Comparison of ENCODE assay signal across 13 cellular contexts in genomic region chr19:40740747-40741146, GRCh38. TPM values are rescaled to one million over a fixed set of nuclear protein-coding genes. Genes with fewer than 3 reads are reported as not detected.
DNase-seq lines count a peak whose midpoint lies in the region; ATAC-seq and TF ChIP-seq lines count a peak whose summit lies in the region.
"Had no signal": no experiment of that assay in that cellular context is flagged by ENCODE, and none has a peak within 500 bp of the region (broad histone marks: within the 10 kb centered on the region; RNA-seq: fewer than 3 reads in every experiment).

No MANE protein-coding gene starts in this region.

- no peak overlapping the region for H3K4me3 Mint-ChIP-seq in nephron progenitor cell
- H3K4me3 Mint-ChIP-seq: activated CD8-positive, alpha-beta T cell treated with anti-CD3 and anti-CD28 coated beads for 36 hours had no signal

- H2AFZ ChIP-seq in OCI-LY7 (ENCODE audit: low read length): no peak overlapping the region

- H3K4me1 ChIP-seq in vagina (peaks cover 33% of the 10 kb centered on the region), A673 (ENCODE audit: insufficient read depth, low read length, poor library complexity, severe bottlenecking) (no peaks in the 10 kb centered on the region), OCI-LY7 (ENCODE audit: insufficient read depth, low read length, poor library complexity, severe bottlenecking) (no peaks in the 10 kb centered on the region)
- H3K4me1 ChIP-seq: pancreas had no signal

- H3K4me3 ChIP-seq in fibroblast of villous mesenchyme (ENCODE audit: low read depth, low read length) (no peak overlapping the region), vagina (peak overlapping the region in 1 of 2 donors; percentile 25), A673 (ENCODE audit: low read depth, low read length, poor library complexity, severe bottlenecking) (no peak overlapping the region), OCI-LY7 (ENCODE audit: low read depth, low read length, poor library complexity, severe bottlenecking) (no peak overlapping the region)
- H3K4me3 ChIP-seq: pancreas had no signal

- peak in 1 of 2 donors; percentile 19 for TF ChIP-seq POLR2A in vagina (IDR thresholded peaks at IDR 0.05)

- DNase-seq in activated naive CD4-positive, alpha-beta T cell treated with anti-CD3 and anti-CD28 coated beads, Interleukin-2, amount 50 U/mL, for 72 hours (ENCODE audit: low spot score in 2 of 2): no peak
- no peak for DNase-seq in activated naive CD4-positive, alpha-beta T cell treated with Interleukin-2 at 50 U/mL for 16 hours
- DNase-seq in fibroblast of villous mesenchyme (ENCODE audit: low read depth) (peak; percentile 65), nephron progenitor cell (no peak), vagina (ENCODE audit: extremely low spot score in 2 of 2) (no peak), A673 (ENCODE audit: low spot score) (no peak), DMS53 treated with DMSO at 0.1 percent for 48 hours (lab: John Stamatoyannopoulos, UW; ENCODE audit: unreplicated experiment) (no peak), OCI-LY7 (ENCODE audit: low spot score) (no peak)
- DNase-seq: activated CD8-positive, alpha-beta T cell treated with anti-CD3 and anti-CD28 coated beads for 36 hours; IMR-90; NCI-H187 treated with DMSO at 0.1 percent for 48 hours; pancreas; SHP77 treated with DMSO at 0.1 percent for 48 hours had no signal

- no peaks in the 10 kb centered on the region for H3K9me3 Mint-ChIP-seq in activated naive CD4-positive, alpha-beta T cell treated with anti-CD3 and anti-CD28 coated beads, Interleukin-2, amount 50 U/mL, for 72 hours
- no peaks in the 10 kb centered on the region for H3K9me3 Mint-ChIP-seq in nephron progenitor cell
- H3K9me3 Mint-ChIP-seq: activated CD8-positive, alpha-beta T cell treated with anti-CD3 and anti-CD28 coated beads for 36 hours had no signal

- H3K79me2 ChIP-seq in OCI-LY7 (ENCODE audit: insufficient read depth, low read depth, low read length): no peaks in the 10 kb centered on the region

- H3K27ac ChIP-seq in vagina (peak overlapping the region; percentile 72), A673 (ENCODE audit: low read depth, low read length, poor library complexity, severe bottlenecking) (no peak overlapping the region), OCI-LY7 (ENCODE audit: low read depth, low read length, poor library complexity, severe bottlenecking) (no peak overlapping the region)
- H3K27ac ChIP-seq: pancreas had no signal

- no peaks in the 10 kb centered on the region for H3K27me3 ChIP-seq in vagina
- no peaks in the 10 kb centered on the region for H3K27me3 ChIP-seq in A673 (replicated peaks; ENCODE audit: insufficient read depth, low read depth, low read length, poor library complexity)
- H3K27me3 ChIP-seq: pancreas had no signal

- no peaks in the 10 kb centered on the region for H3K9me2 ChIP-seq in OCI-LY7 (ENCODE audit: insufficient read depth, low read length)

- CTCF ChIA-PET in A673 (lab: Charles Lee): no interaction called here
- CTCF ChIA-PET in OCI-LY7 (lab: Charles Lee; ENCODE audit: unreplicated experiment): interaction anchor here (0.6 kb wide), 1 partner anchor 11 kb away, joined by 5 read pairs; no protein-coding TSS in a partner anchor

- H3K27ac Mint-ChIP-seq in activated naive CD4-positive, alpha-beta T cell treated with anti-CD3 and anti-CD28 coated beads, Interleukin-2, amount 50 U/mL, for 72 hours: peak overlapping the region; percentile 72 to 77
- H3K27ac Mint-ChIP-seq in nephron progenitor cell: peak overlapping the region; percentile 97
- H3K27ac Mint-ChIP-seq: activated CD8-positive, alpha-beta T cell treated with anti-CD3 and anti-CD28 coated beads for 36 hours had no signal

- POLR2A ChIA-PET in A673 (lab: Charles Lee; ENCODE audit: low non-redundant PET): no interaction called here
- POLR2A ChIA-PET in OCI-LY7 (lab: Charles Lee): interaction anchor here (1.2 kb wide), 1 partner anchor 10 kb away, joined by 4 read pairs; the partner anchor contains the start of genes ACTMAP and SNRPA

- no peak for TF ChIP-seq CTCF in fibroblast of villous mesenchyme (IDR thresholded peaks at IDR 0.05; ENCODE audit: insufficient read depth, low read depth, low read length)
- no peak for TF ChIP-seq CTCF in nephron progenitor cell (IDR thresholded peaks at IDR 0.05)
- TF ChIP-seq CTCF in vagina (IDR thresholded peaks at IDR 0.05): no peak
- no peak for TF ChIP-seq CTCF in A673 (conservative IDR thresholded peaks at IDR 0.05; ENCODE audit: low read depth, low read length)
- no peak for TF ChIP-seq CTCF in OCI-LY7 (conservative IDR thresholded peaks at IDR 0.05; ENCODE audit: low read length)

- peaks cover 18% of the 10 kb centered on the region for H3K4me1 Mint-ChIP-seq in nephron progenitor cell

- H3K4me2 ChIP-seq in OCI-LY7 (ENCODE audit: low read length): no peak overlapping the region

- peaks cover 0 to 44% of the 10 kb centered on the region in 2 donors for H3K36me3 ChIP-seq in vagina
- peaks cover 2% of the 10 kb centered on the region for H3K36me3 ChIP-seq in A673 (ENCODE audit: insufficient read depth, low read length, poor library complexity, severe bottlenecking)
- peaks cover 14% of the 10 kb centered on the region; the same call in 1 of the 2 replicates for H3K36me3 ChIP-seq in OCI-LY7 (ENCODE audit: insufficient read depth, low read length)

- ATAC-seq in activated naive CD4-positive, alpha-beta T cell treated with anti-CD3 and anti-CD28 coated beads, Interleukin-2, amount 50 U/mL, for 72 hours: no peak
- ATAC-seq: activated CD8-positive, alpha-beta T cell treated with anti-CD3 and anti-CD28 coated beads for 36 hours; pancreas had no signal

- no TSS peak for BruUV-seq in A673 (replicated peaks; lab: Mats Ljungman, UMichigan)
- no TSS peak for BruUV-seq in OCI-LY7 (replicated peaks; lab: Mats Ljungman, UMichigan)

- H3K9me3 ChIP-seq in vagina: no peaks in the 10 kb centered on the region
- H3K9me3 ChIP-seq in A673 (ENCODE audit: low read depth, low read length, poor library complexity, severe bottlenecking): no peaks in the 10 kb centered on the region
- no peaks in the 10 kb centered on the region for H3K9me3 ChIP-seq in OCI-LY7 (ENCODE audit: low read length)
- H3K9me3 ChIP-seq: pancreas had no signal

- no peaks in the 10 kb centered on the region for H4K20me1 ChIP-seq in OCI-LY7 (ENCODE audit: insufficient read depth, low read length)

- peaks cover 6% of the 10 kb centered on the region for H3K27me3 Mint-ChIP-seq in nephron progenitor cell (ENCODE audit: low read depth, poor library complexity)
- H3K27me3 Mint-ChIP-seq: activated CD8-positive, alpha-beta T cell treated with anti-CD3 and anti-CD28 coated beads for 36 hours had no signal

- intact Hi-C loops in vagina (cut with DNase I): no loop called here
- intact Hi-C loops in A673 (cut with micrococcal nuclease; ENCODE audit: unreplicated experiment): no loop called here
- intact Hi-C loops in OCI-LY7 (cut with micrococcal nuclease; ENCODE audit: unreplicated experiment): no loop called here

- no peaks in the 10 kb centered on the region for H3K36me3 Mint-ChIP-seq in activated naive CD4-positive, alpha-beta T cell treated with anti-CD3 and anti-CD28 coated beads, Interleukin-2, amount 50 U/mL, for 72 hours
- H3K36me3 Mint-ChIP-seq in nephron progenitor cell (ENCODE audit: low read depth): peaks cover 19% of the 10 kb centered on the region

RNA-seq across cellular contexts. Expression of gene ACTMAP, which starts 9.5 kb away (rescaled TPM):
- total RNA-seq in activated naive CD4-positive, alpha-beta T cell treated with anti-CD3 and anti-CD28 coated beads, Interleukin-2, amount 50 U/mL, for 72 hours: 10 to 100 TPM; 21.4 to 23.2 TPM
- total RNA-seq in fibroblast of villous mesenchyme (0.64 and 0.86 TPM in 2 replicates), vagina (2.2 TPM), A673 (2021) (17.1 and 20.8 TPM in 2 replicates), OCI-LY7 (2022) (52.1 and 54.8 TPM in 2 replicates)
- 3.3 and 5.0 TPM in 2 replicates for total RNA-seq in OCI-LY7 (2014; rRNA removed; shearing (Covaris generic))

RNA-seq across cellular contexts. Expression of gene SNRPA, which starts 10.3 kb away (rescaled TPM):
- total RNA-seq in activated naive CD4-positive, alpha-beta T cell treated with anti-CD3 and anti-CD28 coated beads, Interleukin-2, amount 50 U/mL, for 72 hours: 100 to 1,000 TPM; 197 to 227 TPM
- total RNA-seq in fibroblast of villous mesenchyme (34.1 and 36.1 TPM in 2 replicates), vagina (72.7 TPM), A673 (2021) (167 and 179 TPM in 2 replicates), OCI-LY7 (2022) (214 and 244 TPM in 2 replicates)
- total RNA-seq in OCI-LY7 (2014; rRNA removed; shearing (Covaris generic)): 315 and 328 TPM in 2 replicates

RNA-seq across cellular contexts. Expression of gene ITPKC, which starts 23.8 kb away (rescaled TPM):
- 1 to 10 TPM; 8.3 to 9.4 TPM for total RNA-seq in activated naive CD4-positive, alpha-beta T cell treated with anti-CD3 and anti-CD28 coated beads, Interleukin-2, amount 50 U/mL, for 72 hours
- total RNA-seq in fibroblast of villous mesenchyme: 14.5 and 16.8 TPM in 2 replicates
- total RNA-seq in vagina: 92.6 TPM
- 7.2 and 8.5 TPM in 2 replicates for total RNA-seq in A673 (2021)
- 4.0 and 6.5 TPM in 2 replicates for total RNA-seq in OCI-LY7 (2014; rRNA removed; shearing (Covaris generic))
- 5.2 and 5.5 TPM in 2 replicates for total RNA-seq in OCI-LY7 (2022)

RNA-seq across cellular contexts. Expression of gene COQ8B, which starts 24.1 kb away (rescaled TPM):
- 10 to 100 TPM; 25.5 to 39.8 TPM for total RNA-seq in activated naive CD4-positive, alpha-beta T cell treated with anti-CD3 and anti-CD28 coated beads, Interleukin-2, amount 50 U/mL, for 72 hours
- 25.8 and 32.0 TPM in 2 replicates for total RNA-seq in fibroblast of villous mesenchyme
- total RNA-seq in vagina: 51.1 TPM
- 34.1 and 38.8 TPM in 2 replicates for total RNA-seq in A673 (2021)
- 34.9 and 39.3 TPM in 2 replicates for total RNA-seq in OCI-LY7 (2014; rRNA removed; shearing (Covaris generic))
- 32.5 and 34.6 TPM in 2 replicates for total RNA-seq in OCI-LY7 (2022)

RNA-seq across cellular contexts. Expression of gene MIA, which starts 34.6 kb away (rescaled TPM):
- total RNA-seq in activated naive CD4-positive, alpha-beta T cell treated with anti-CD3 and anti-CD28 coated beads, Interleukin-2, amount 50 U/mL, for 72 hours: not detected
- total RNA-seq in fibroblast of villous mesenchyme (not detected in 2 replicates), vagina (11.0 TPM), A673 (2021) (0.75 and 0.85 TPM in 2 replicates), OCI-LY7 (2022) (not detected in 2 replicates)
- not detected in 2 replicates for total RNA-seq in OCI-LY7 (2014; rRNA removed; shearing (Covaris generic))
- total RNA-seq: activated CD8-positive, alpha-beta T cell treated with anti-CD3 and anti-CD28 coated beads for 36 hours; IMR-90 had no signal
